ENCODE assay signal across 1 cellular context in genomic region chr1:84969489-84970250, GRCh38.
TF ChIP-seq lines count a peak whose summit lies in the region.

No MANE protein-coding gene starts in this region.

TF ChIP-seq in GM12878, 131 proteins besides CTCF, POLR2A, EP300 and RAD21 (continued from another document and continues in another):
- TF ChIP-seq REST (IDR thresholded peaks at IDR 0.05; ENCODE audit: low read depth, low read length) (no peak), RAD51 (IDR thresholded peaks at IDR 0.05) (peak; percentile 85), CEBPZ (IDR thresholded peaks at IDR 0.05; ENCODE audit: low read depth, low read length) (no peak), HDAC6 (IDR thresholded peaks at IDR 0.05; ENCODE audit: unreplicated experiment) (no peak), TCF7 (IDR thresholded peaks at IDR 0.05; ENCODE audit: borderline replicate concordance) (peak; percentile 8; the same call in 1 of the 2 replicates), LARP7 (IDR thresholded peaks at IDR 0.05) (no peak), STAT1 (conservative IDR thresholded peaks at IDR 0.05) (no peak), EGR1 (IDR thresholded peaks at IDR 0.05; ENCODE audit: borderline replicate concordance in 1 of 2, low read depth in 2 of 2, low read length in 2 of 2) (no peak), CHD1 (IDR thresholded peaks at IDR 0.05; ENCODE audit: low read depth, low read length) (no peak), POLR2AphosphoS2 (IDR thresholded peaks at IDR 0.05; ENCODE audit: low read depth, low read length) (no peak), IKZF1 (conservative IDR thresholded peaks at IDR 0.05) (peak; percentile 84), SP1 (IDR thresholded peaks at IDR 0.05; ENCODE audit: low read depth, low read length) (no peak), RCOR1 (conservative IDR thresholded peaks at IDR 0.05; ENCODE audit: low read depth, low read length) (no peak), YBX1 (IDR thresholded peaks at IDR 0.05) (no peak), RB1 (IDR thresholded peaks at IDR 0.05; ENCODE audit: borderline replicate concordance) (no peak), BRCA1 (IDR thresholded peaks at IDR 0.05; ENCODE audit: low read depth, low read length) (no peak), PBX3 (IDR thresholded peaks at IDR 0.05; ENCODE audit: insufficient replicate concordance, low read depth, low read length) (no peak), FOXM1 (IDR thresholded peaks at IDR 0.05; ENCODE audit: low read depth, low read length) (peak; percentile 74), NBN (IDR thresholded peaks at IDR 0.05) (0 out of 2 replicates have a peak, but pooled peaks have one; percentile 55), BHLHE40 (IDR thresholded peaks at IDR 0.05; ENCODE audit: borderline replicate concordance in 1 of 2, low read depth in 2 of 2, low read length in 1 of 2) (peak; percentile 74 to 83; a peak in 3 of 4 replicates), CBX5 (IDR thresholded peaks at IDR 0.05; ENCODE audit: low read depth) (no peak), HSF1 (IDR thresholded peaks at IDR 0.05; ENCODE audit: low read depth, low read length) (no peak), JUNB (IDR thresholded peaks at IDR 0.05) (peak; percentile 91), ATF7 (IDR thresholded peaks at IDR 0.05; ENCODE audit: low read depth) (peak; percentile 78), HDAC2 (IDR thresholded peaks at IDR 0.05) (no peak), WRNIP1 (IDR thresholded peaks at IDR 0.05; ENCODE audit: borderline replicate concordance, low read depth, low read length) (no peak), BACH1 (IDR thresholded peaks at IDR 0.05; ENCODE audit: borderline replicate concordance) (no peak), MEF2A (IDR thresholded peaks at IDR 0.05; ENCODE audit: insufficient read depth, low read depth, low read length) (0 out of 2 replicates have a peak, but pooled peaks have one; percentile 38), ATF3 (IDR thresholded peaks at IDR 0.05; ENCODE audit: borderline replicate concordance, extremely low read depth, low read depth, low read length) (no peak), KLF5 (IDR thresholded peaks at IDR 0.05; ENCODE audit: partially characterized antibody) (no peak), ATF2 (IDR thresholded peaks at IDR 0.05; ENCODE audit: low read length) (peak; percentile 95), IRF3 (IDR thresholded peaks at IDR 0.05) (no peak), SMC3 (IDR thresholded peaks at IDR 0.05; ENCODE audit: borderline replicate concordance, low read length) (no peak), MYB (IDR thresholded peaks at IDR 0.05; ENCODE audit: borderline replicate concordance, low read depth, low read length) (no peak), BMI1 (IDR thresholded peaks at IDR 0.05; ENCODE audit: borderline replicate concordance) (no peak), PML (IDR thresholded peaks at IDR 0.05; ENCODE audit: low read length) (no peak), DPF2 (IDR thresholded peaks at IDR 0.05) (peak; percentile 66), BCLAF1 (IDR thresholded peaks at IDR 0.05) (no peak), ZSCAN29 (IDR thresholded peaks at IDR 0.05) (no peak), GABPA (IDR thresholded peaks at IDR 0.05; ENCODE audit: low read depth) (no peak), MAX (IDR thresholded peaks at IDR 0.05; ENCODE audit: low read depth, low read length) (no peak), BCL3 (IDR thresholded peaks at IDR 0.05; ENCODE audit: borderline replicate concordance, insufficient read depth, low read depth, low read length, poor library complexity, severe bottlenecking) (peak; percentile 96), YY1 (IDR thresholded peaks at IDR 0.05; ENCODE audit: low read depth, low read length) (no peak), USF1 (IDR thresholded peaks at IDR 0.05; ENCODE audit: borderline replicate concordance, extremely low read length, insufficient read depth, low read depth, low read length) (no peak), CHD2 (IDR thresholded peaks at IDR 0.05; ENCODE audit: borderline replicate concordance, low read depth, low read length) (no peak), RELA (IDR thresholded peaks at IDR 0.05; ENCODE audit: borderline replicate concordance, partially characterized antibody) (no peak)
